In the genomic region with DNA sequence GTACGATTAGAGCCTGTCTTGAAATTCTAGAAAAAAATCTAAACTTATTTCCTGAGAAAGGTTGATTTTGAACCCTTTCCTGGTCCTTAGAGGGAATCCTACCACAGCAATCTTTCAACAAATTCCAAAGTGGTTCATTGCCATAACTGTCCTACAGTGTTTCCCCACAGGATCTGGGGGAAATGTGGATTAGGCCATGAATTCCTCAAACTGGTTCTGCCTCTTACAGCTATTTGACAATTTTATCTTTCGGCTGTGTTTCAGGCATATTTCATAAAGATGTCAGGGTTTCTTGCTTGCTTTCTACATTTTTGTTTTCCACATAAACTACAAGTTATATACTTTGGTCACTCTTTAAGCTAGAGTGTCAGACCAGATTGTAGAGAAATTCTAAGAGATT, we compare ENCODE assay signal across 41 cellular contexts. TPM values are rescaled to one million over a fixed set of nuclear protein-coding genes. Genes with fewer than 3 reads are reported as not detected.
"Had no signal": no experiment of that assay in that cellular context is flagged by ENCODE, and none has a peak within 500 bp of the region (broad histone marks: within the 10 kb centered on the region; RNA-seq: fewer than 3 reads in every experiment).

No MANE protein-coding gene starts in this region.

- H3K27ac Mint-ChIP-seq: activated CD4-positive, alpha-beta memory T cell treated with anti-CD3 and anti-CD28 coated beads for 36 hours; activated CD4-positive, alpha-beta T cell treated with anti-CD3 and anti-CD28 coated beads for 36 hours; activated CD4-positive, alpha-beta T cell treated with anti-CD3 and anti-CD28 coated beads, Interleukin-2, amount 10 ng/mL, durations not matched to agents 7 days and 5 days; activated CD8-positive, alpha-beta T cell treated with anti-CD3 and anti-CD28 coated beads for 36 hours; activated naive CD4-positive, alpha-beta T cell treated with anti-CD3 and anti-CD28 coated beads for 36 hours; activated naive CD4-positive, alpha-beta T cell treated with anti-CD3 and anti-CD28 coated beads, Interleukin-2, amount 50 U/mL, for 72 hours; activated naive CD8-positive, alpha-beta T cell treated with anti-CD3 and anti-CD28 coated beads for 36 hours; activated T-cell treated with anti-CD3 and anti-CD28 coated beads, Interleukin-2, amount 50 U/mL, for 72 hours; activated T-helper 1 cell treated with anti-CD3 and anti-CD28 coated beads, Interleukin-12 subunit alpha, Interleukin-12 subunit beta, Interleukin-2, Interleukin-4 antibody, amounts not matched to agents 30 ng/mL and 10 ng/mL and 1 ng/mL, durations not matched to agents 14 hours and 24 hours and 36 hours; activated T-helper 17 cell treated with anti-CD3 and anti-CD28 coated beads, Interleukin-2, amount 50 U/mL, for 72 hours; T-helper 1 cell treated with Interleukin-12 subunit alpha and Interleukin-12 subunit beta and Interleukin-4 antibody, amounts not matched to agents 30 μg/mL and 1 μg/mL, for 36 hours; T-helper 2 cell treated with Interferon-gamma antibody and Interleukin-4, amounts not matched to agents 5 μg/mL and 100 μg/mL, for 36 hours; WTC11 had no signal

- H3K4me3 Mint-ChIP-seq: activated CD4-positive, alpha-beta memory T cell treated with anti-CD3 and anti-CD28 coated beads for 36 hours; activated CD4-positive, alpha-beta T cell treated with anti-CD3 and anti-CD28 coated beads for 36 hours; activated CD4-positive, alpha-beta T cell treated with anti-CD3 and anti-CD28 coated beads, Interleukin-2, amount 10 ng/mL, durations not matched to agents 7 days and 5 days; activated CD8-positive, alpha-beta T cell treated with anti-CD3 and anti-CD28 coated beads for 36 hours; activated naive CD4-positive, alpha-beta T cell treated with anti-CD3 and anti-CD28 coated beads for 36 hours; activated naive CD8-positive, alpha-beta T cell treated with anti-CD3 and anti-CD28 coated beads for 36 hours; activated T-cell treated with anti-CD3 and anti-CD28 coated beads, Interleukin-2, amount 50 U/mL, for 4 hours; activated T-cell treated with anti-CD3 and anti-CD28 coated beads, Interleukin-2, amount 50 U/mL, for 72 hours; activated T-helper 1 cell treated with anti-CD3 and anti-CD28 coated beads, Interleukin-12 subunit alpha, Interleukin-12 subunit beta, Interleukin-2, Interleukin-4 antibody, amounts not matched to agents 30 ng/mL and 10 ng/mL and 1 ng/mL, durations not matched to agents 14 hours and 24 hours and 36 hours; activated T-helper 17 cell treated with anti-CD3 and anti-CD28 coated beads, Interleukin-2, amount 50 U/mL, for 72 hours; T-helper 1 cell treated with Interleukin-12 subunit alpha and Interleukin-12 subunit beta and Interleukin-4 antibody, amounts not matched to agents 30 μg/mL and 1 μg/mL, for 36 hours; T-helper 2 cell treated with Interferon-gamma antibody and Interleukin-4, amounts not matched to agents 5 μg/mL and 100 μg/mL, for 36 hours; WTC11 had no signal

- DNase-seq: activated CD4-positive, alpha-beta memory T cell treated with anti-CD3 and anti-CD28 coated beads for 36 hours; activated CD4-positive, alpha-beta T cell treated with anti-CD3 and anti-CD28 coated beads for 1 hour; activated CD4-positive, alpha-beta T cell treated with anti-CD3 and anti-CD28 coated beads for 36 hours; activated CD4-positive, alpha-beta T cell treated with anti-CD3 and anti-CD28 coated beads for 48 hours; activated CD4-positive, alpha-beta T cell treated with anti-CD3 and anti-CD28 coated beads, Interleukin-2, amount 10 ng/mL, durations not matched to agents 7 days and 5 days; activated CD4-positive, CD25-positive, alpha-beta regulatory T cell; activated CD8-positive, alpha-beta memory T cell treated with anti-CD3 and anti-CD28 coated beads, Interleukin-2, amount 50 U/mL, for 4 hours; activated CD8-positive, alpha-beta T cell treated with anti-CD3 and anti-CD28 coated beads for 36 hours; activated effector memory CD4-positive, alpha-beta T cell treated with anti-CD3 and anti-CD28 coated beads, Interleukin-2, amount 50 U/mL, for 16 hours; activated gamma-delta T cell treated with Interleukin-2 at 50 U/mL for 16 hours; activated naive CD4-positive, alpha-beta T cell; activated naive CD4-positive, alpha-beta T cell treated with anti-CD3 and anti-CD28 coated beads for 36 hours; activated naive CD4-positive, alpha-beta T cell treated with anti-CD3 and anti-CD28 coated beads, Interleukin-2, amount 50 U/mL, for 16 hours; activated naive CD8-positive, alpha-beta T cell treated with anti-CD3 and anti-CD28 coated beads for 36 hours; activated T-cell treated with anti-CD3 and anti-CD28 coated beads for 4 hours; activated T-cell treated with anti-CD3 and anti-CD28 coated beads, Interleukin-2, amount 50 U/mL, for 1 hour; activated T-cell treated with anti-CD3 and anti-CD28 coated beads, Interleukin-2, amount 50 U/mL, for 4 hours; activated T-cell treated with anti-CD3 and anti-CD28 coated beads, Interleukin-2, amount 50 U/mL, for 72 hours; adrenal gland; amniotic stem cell; aorta; body of pancreas; brain microvascular endothelial cell; central memory CD4-positive, alpha-beta T cell; T-helper 1 cell; T-helper 2 cell; T-helper 9 cell had no signal

- H3K27me3 Mint-ChIP-seq: activated CD4-positive, alpha-beta memory T cell treated with anti-CD3 and anti-CD28 coated beads for 36 hours; activated CD4-positive, alpha-beta T cell treated with anti-CD3 and anti-CD28 coated beads for 36 hours; activated CD4-positive, alpha-beta T cell treated with anti-CD3 and anti-CD28 coated beads, Interleukin-2, amount 10 ng/mL, durations not matched to agents 7 days and 5 days; activated CD8-positive, alpha-beta T cell treated with anti-CD3 and anti-CD28 coated beads for 36 hours; activated naive CD8-positive, alpha-beta T cell treated with anti-CD3 and anti-CD28 coated beads for 36 hours; activated T-helper 17 cell treated with anti-CD3 and anti-CD28 coated beads, Interleukin-2, amount 50 U/mL, for 72 hours had no signal

- H3K4me1 ChIP-seq: adrenal gland, body of pancreas, breast epithelium had no signal

- FAIRE-seq: astrocyte, TTC549 had no signal

- H3K4me3 ChIP-seq: adrenal gland, body of pancreas, breast epithelium had no signal

- ATAC-seq: activated CD4-positive, alpha-beta T cell treated with anti-CD3 and anti-CD28 coated beads for 36 hours; activated CD4-positive, CD25-positive, alpha-beta regulatory T cell treated with anti-CD3 and anti-CD28 coated beads, Interleukin-2, amount 50 U/mL, for 24 hours; activated CD8-positive, alpha-beta T cell treated with anti-CD3 and anti-CD28 coated beads for 36 hours; activated naive CD4-positive, alpha-beta T cell treated with anti-CD3 and anti-CD28 coated beads, Interleukin-2, amount 50 U/mL, for 72 hours; activated T-cell treated with anti-CD3 and anti-CD28 coated beads, Interleukin-2, amount 50 U/mL, for 4 hours; activated T-helper 17 cell treated with anti-CD3 and anti-CD28 coated beads, Interleukin-2, amount 50 U/mL, for 72 hours; body of pancreas; WTC11 had no signal

- H3K27me3 ChIP-seq: adrenal gland, body of pancreas, brain microvascular endothelial cell, breast epithelium had no signal

- H3K36me3 ChIP-seq: adrenal gland, brain microvascular endothelial cell, breast epithelium had no signal

- H3K4me1 Mint-ChIP-seq: activated CD4-positive, alpha-beta T cell treated with anti-CD3 and anti-CD28 coated beads for 36 hours; activated CD4-positive, alpha-beta T cell treated with anti-CD3 and anti-CD28 coated beads, Interleukin-2, amount 10 ng/mL, durations not matched to agents 7 days and 5 days; activated naive CD8-positive, alpha-beta T cell treated with anti-CD3 and anti-CD28 coated beads for 36 hours; activated T-helper 17 cell treated with anti-CD3 and anti-CD28 coated beads, Interleukin-2, amount 50 U/mL, for 72 hours had no signal

- H3K9me3 Mint-ChIP-seq: activated CD4-positive, alpha-beta memory T cell treated with anti-CD3 and anti-CD28 coated beads for 36 hours; activated CD4-positive, alpha-beta T cell treated with anti-CD3 and anti-CD28 coated beads, Interleukin-2, amount 10 ng/mL, durations not matched to agents 7 days and 5 days; activated CD8-positive, alpha-beta T cell treated with anti-CD3 and anti-CD28 coated beads for 36 hours; activated naive CD4-positive, alpha-beta T cell treated with anti-CD3 and anti-CD28 coated beads for 36 hours; activated naive CD8-positive, alpha-beta T cell treated with anti-CD3 and anti-CD28 coated beads for 36 hours; activated T-cell treated with anti-CD3 and anti-CD28 coated beads, Interleukin-2, amount 50 U/mL, for 4 hours; activated T-cell treated with anti-CD3 and anti-CD28 coated beads, Interleukin-2, amount 50 U/mL, for 72 hours; activated T-helper 17 cell treated with anti-CD3 and anti-CD28 coated beads, Interleukin-2, amount 50 U/mL, for 72 hours; T-helper 1 cell treated with Interleukin-12 subunit alpha and Interleukin-12 subunit beta and Interleukin-4 antibody, amounts not matched to agents 30 μg/mL and 1 μg/mL, for 36 hours; T-helper 2 cell treated with Interferon-gamma antibody and Interleukin-4, amounts not matched to agents 5 μg/mL and 100 μg/mL, for 36 hours had no signal

- H3K9me3 ChIP-seq: adrenal gland, body of pancreas, breast epithelium had no signal

- H3K27ac ChIP-seq: adrenal gland, body of pancreas, brain microvascular endothelial cell, breast epithelium, VCaP had no signal

- H3K36me3 Mint-ChIP-seq: activated CD4-positive, alpha-beta memory T cell treated with anti-CD3 and anti-CD28 coated beads for 36 hours; activated naive CD4-positive, alpha-beta T cell treated with anti-CD3 and anti-CD28 coated beads, Interleukin-2, amount 50 U/mL, for 72 hours; activated naive CD8-positive, alpha-beta T cell treated with anti-CD3 and anti-CD28 coated beads for 36 hours; WTC11 had no signal

RNA-seq across cellular contexts. Expression of a gene that starts 0.5 kb away (rescaled TPM):
- total RNA-seq: activated CD4-positive, alpha-beta memory T cell treated with anti-CD3 and anti-CD28 coated beads for 36 hours; activated CD4-positive, alpha-beta T cell treated with anti-CD3 and anti-CD28 coated beads for 36 hours; activated CD4-positive, alpha-beta T cell treated with anti-CD3 and anti-CD28 coated beads, Interleukin-2, amount 10 ng/mL, durations not matched to agents 7 days and 5 days; activated CD8-positive, alpha-beta memory T cell treated with anti-CD3 and anti-CD28 coated beads for 36 hours; activated CD8-positive, alpha-beta T cell treated with anti-CD3 and anti-CD28 coated beads for 36 hours; activated naive CD4-positive, alpha-beta T cell treated with anti-CD3 and anti-CD28 coated beads for 36 hours; activated naive CD4-positive, alpha-beta T cell treated with anti-CD3 and anti-CD28 coated beads, Interleukin-2, amount 50 U/mL, for 72 hours; activated naive CD8-positive, alpha-beta T cell treated with anti-CD3 and anti-CD28 coated beads for 36 hours; activated T-cell treated with anti-CD3 and anti-CD28 coated beads, Interleukin-2, amount 50 U/mL, for 4 hours; activated T-cell treated with anti-CD3 and anti-CD28 coated beads, Interleukin-2, amount 50 U/mL, for 72 hours; activated T-helper 1 cell treated with anti-CD3 and anti-CD28 coated beads, Interleukin-12 subunit alpha, Interleukin-12 subunit beta, Interleukin-2, Interleukin-4 antibody, amounts not matched to agents 30 ng/mL and 10 ng/mL and 1 ng/mL, durations not matched to agents 14 hours and 24 hours and 36 hours; activated T-helper 17 cell treated with anti-CD3 and anti-CD28 coated beads, Interleukin-2, amount 50 U/mL, for 72 hours; adrenal gland; aorta; body of pancreas; breast epithelium; cardiac septum; cerebellum; WTC11 had no signal
- polyA plus RNA-seq: adrenal gland, aorta had no signal
